In the genomic region with DNA sequence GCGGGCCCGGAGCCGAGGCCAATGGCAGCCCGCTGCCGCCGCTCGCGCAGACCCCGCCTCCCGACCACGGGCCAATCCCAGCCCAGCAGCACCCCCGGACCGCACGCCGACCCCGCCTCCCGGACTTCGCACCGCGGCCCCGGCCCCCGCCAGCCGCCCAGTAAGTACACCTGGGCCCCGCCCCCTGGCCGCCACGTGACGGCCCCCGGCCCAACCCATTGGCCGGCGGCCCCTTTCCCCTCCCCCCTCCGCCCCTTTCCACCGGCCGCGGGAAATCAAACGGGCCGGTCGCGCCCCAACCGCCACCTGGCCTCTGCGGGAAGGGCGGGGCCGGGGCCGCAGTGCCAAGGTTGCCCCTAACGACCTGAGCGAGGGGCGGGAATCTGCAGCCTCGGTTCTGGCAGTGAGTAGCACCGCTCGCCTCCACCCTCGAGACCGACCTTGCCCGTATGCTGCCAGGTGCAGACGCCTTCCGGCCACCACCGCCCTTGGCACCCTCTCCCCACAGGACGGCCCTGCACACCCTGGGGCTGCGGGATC, we compare ENCODE assay signal across 1 cellular context.
A peak's percentile ranks its signal among the peaks of the same experiment; 100 is the strongest.
TF ChIP-seq lines count a peak whose summit lies in the region.

Gene YBX2, minus strand, starts transcription at position 26 of the 540 bp plus-strand sequence. CDS start 139 bp downstream, outside the sequence.

TF ChIP-seq in IMR-90, 13 proteins besides CTCF, POLR2A, EP300 and RAD21 (continued from another document):
- peak; percentile 78 for TF ChIP-seq USF2 (IDR thresholded peaks at IDR 0.05; ENCODE audit: low read depth, low read length)
- TF ChIP-seq FOS (IDR thresholded peaks at IDR 0.05; ENCODE audit: low read depth, low read length): no peak
